Comparison of ENCODE assay signal across 1 cellular context in genomic region chr2:191657977-191658376, GRCh38.
TF ChIP-seq lines count a peak whose summit lies in the region.

No MANE protein-coding gene starts in this region.

TF ChIP-seq in SK-N-SH, 30 proteins besides CTCF, POLR2A, EP300 and RAD21:
- TF ChIP-seq TCF12 (IDR thresholded peaks at IDR 0.05): peak; percentile 94
- no peak for TF ChIP-seq GABPA (IDR thresholded peaks at IDR 0.05; ENCODE audit: low read depth)
- no peak for TF ChIP-seq NRF1 (IDR thresholded peaks at IDR 0.05; ENCODE audit: low read depth, low read length)
- TF ChIP-seq SMC3 (IDR thresholded peaks at IDR 0.05; ENCODE audit: low read depth, low read length): no peak
- TF ChIP-seq ELF1 (IDR thresholded peaks at IDR 0.05): no peak
- no peak for TF ChIP-seq RCOR1 (IDR thresholded peaks at IDR 0.05; ENCODE audit: low read length)
- no peak for TF ChIP-seq FOXM1 (IDR thresholded peaks at IDR 0.05; ENCODE audit: low read depth)
- TF ChIP-seq, protein P1, sequence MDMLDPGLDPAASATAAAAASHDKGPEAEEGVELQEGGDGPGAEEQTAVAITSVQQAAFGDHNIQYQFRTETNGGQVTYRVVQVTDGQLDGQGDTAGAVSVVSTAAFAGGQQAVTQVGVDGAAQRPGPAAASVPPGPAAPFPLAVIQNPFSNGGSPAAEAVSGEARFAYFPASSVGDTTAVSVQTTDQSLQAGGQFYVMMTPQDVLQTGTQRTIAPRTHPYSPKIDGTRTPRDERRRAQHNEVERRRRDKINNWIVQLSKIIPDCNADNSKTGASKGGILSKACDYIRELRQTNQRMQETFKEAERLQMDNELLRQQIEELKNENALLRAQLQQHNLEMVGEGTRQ (IDR thresholded peaks at IDR 0.05; ENCODE audit: borderline replicate concordance, low read depth, low read length): no peak
- no peak for TF ChIP-seq MEF2A (IDR thresholded peaks at IDR 0.05; ENCODE audit: borderline replicate concordance, low read depth)
- TF ChIP-seq GATA2 (CRISPR knock-in tag; IDR thresholded peaks at IDR 0.05): no peak
- 0 out of 2 replicates have a peak, but pooled peaks have one; percentile 9 for TF ChIP-seq MAX (IDR thresholded peaks at IDR 0.05; ENCODE audit: low read depth)
- TF ChIP-seq, protein P2, sequence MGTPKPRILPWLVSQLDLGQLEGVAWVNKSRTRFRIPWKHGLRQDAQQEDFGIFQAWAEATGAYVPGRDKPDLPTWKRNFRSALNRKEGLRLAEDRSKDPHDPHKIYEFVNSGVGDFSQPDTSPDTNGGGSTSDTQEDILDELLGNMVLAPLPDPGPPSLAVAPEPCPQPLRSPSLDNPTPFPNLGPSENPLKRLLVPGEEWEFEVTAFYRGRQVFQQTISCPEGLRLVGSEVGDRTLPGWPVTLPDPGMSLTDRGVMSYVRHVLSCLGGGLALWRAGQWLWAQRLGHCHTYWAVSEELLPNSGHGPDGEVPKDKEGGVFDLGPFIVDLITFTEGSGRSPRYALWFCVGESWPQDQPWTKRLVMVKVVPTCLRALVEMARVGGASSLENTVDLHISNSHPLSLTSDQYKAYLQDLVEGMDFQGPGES (IDR thresholded peaks at IDR 0.05; ENCODE audit: low read depth, low read length): no peak
- peak; percentile 15; the same call in 1 of the 2 replicates for TF ChIP-seq FOSL2 (IDR thresholded peaks at IDR 0.05; ENCODE audit: borderline replicate concordance, low read depth)
- no peak for TF ChIP-seq CHD2 (IDR thresholded peaks at IDR 0.05; ENCODE audit: low read length, partially characterized antibody)
- TF ChIP-seq, protein P3, sequence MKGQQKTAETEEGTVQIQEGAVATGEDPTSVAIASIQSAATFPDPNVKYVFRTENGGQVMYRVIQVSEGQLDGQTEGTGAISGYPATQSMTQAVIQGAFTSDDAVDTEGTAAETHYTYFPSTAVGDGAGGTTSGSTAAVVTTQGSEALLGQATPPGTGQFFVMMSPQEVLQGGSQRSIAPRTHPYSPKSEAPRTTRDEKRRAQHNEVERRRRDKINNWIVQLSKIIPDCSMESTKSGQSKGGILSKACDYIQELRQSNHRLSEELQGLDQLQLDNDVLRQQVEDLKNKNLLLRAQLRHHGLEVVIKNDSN (IDR thresholded peaks at IDR 0.05; ENCODE audit: borderline replicate concordance, low read depth): no peak
- no peak for TF ChIP-seq EZH2phosphoT487 (IDR thresholded peaks at IDR 0.05; ENCODE audit: borderline replicate concordance, low read depth)
- TF ChIP-seq MXI1 (IDR thresholded peaks at IDR 0.05; ENCODE audit: low read depth, low read length): no peak
- no peak for TF ChIP-seq FOXJ3 (CRISPR knock-in tag; IDR thresholded peaks at IDR 0.05)
- TF ChIP-seq, protein P4, sequence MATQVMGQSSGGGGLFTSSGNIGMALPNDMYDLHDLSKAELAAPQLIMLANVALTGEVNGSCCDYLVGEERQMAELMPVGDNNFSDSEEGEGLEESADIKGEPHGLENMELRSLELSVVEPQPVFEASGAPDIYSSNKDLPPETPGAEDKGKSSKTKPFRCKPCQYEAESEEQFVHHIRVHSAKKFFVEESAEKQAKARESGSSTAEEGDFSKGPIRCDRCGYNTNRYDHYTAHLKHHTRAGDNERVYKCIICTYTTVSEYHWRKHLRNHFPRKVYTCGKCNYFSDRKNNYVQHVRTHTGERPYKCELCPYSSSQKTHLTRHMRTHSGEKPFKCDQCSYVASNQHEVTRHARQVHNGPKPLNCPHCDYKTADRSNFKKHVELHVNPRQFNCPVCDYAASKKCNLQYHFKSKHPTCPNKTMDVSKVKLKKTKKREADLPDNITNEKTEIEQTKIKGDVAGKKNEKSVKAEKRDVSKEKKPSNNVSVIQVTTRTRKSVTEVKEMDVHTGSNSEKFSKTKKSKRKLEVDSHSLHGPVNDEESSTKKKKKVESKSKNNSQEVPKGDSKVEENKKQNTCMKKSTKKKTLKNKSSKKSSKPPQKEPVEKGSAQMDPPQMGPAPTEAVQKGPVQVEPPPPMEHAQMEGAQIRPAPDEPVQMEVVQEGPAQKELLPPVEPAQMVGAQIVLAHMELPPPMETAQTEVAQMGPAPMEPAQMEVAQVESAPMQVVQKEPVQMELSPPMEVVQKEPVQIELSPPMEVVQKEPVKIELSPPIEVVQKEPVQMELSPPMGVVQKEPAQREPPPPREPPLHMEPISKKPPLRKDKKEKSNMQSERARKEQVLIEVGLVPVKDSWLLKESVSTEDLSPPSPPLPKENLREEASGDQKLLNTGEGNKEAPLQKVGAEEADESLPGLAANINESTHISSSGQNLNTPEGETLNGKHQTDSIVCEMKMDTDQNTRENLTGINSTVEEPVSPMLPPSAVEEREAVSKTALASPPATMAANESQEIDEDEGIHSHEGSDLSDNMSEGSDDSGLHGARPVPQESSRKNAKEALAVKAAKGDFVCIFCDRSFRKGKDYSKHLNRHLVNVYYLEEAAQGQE (IDR thresholded peaks at IDR 0.05; ENCODE audit: low read depth, low read length): no peak
- TF ChIP-seq TAF1 (IDR thresholded peaks at IDR 0.05; ENCODE audit: borderline replicate concordance, low read depth, low read length): peak; percentile 9; the same call in 1 of the 2 replicates
- TF ChIP-seq POLR2AphosphoS5 (IDR thresholded peaks at IDR 0.05; ENCODE audit: low read depth, low read length): peak; percentile 16; the same call in 1 of the 2 replicates
- TF ChIP-seq RFX5 (IDR thresholded peaks at IDR 0.05; ENCODE audit: low read length): no peak
- TF ChIP-seq, protein P5, sequence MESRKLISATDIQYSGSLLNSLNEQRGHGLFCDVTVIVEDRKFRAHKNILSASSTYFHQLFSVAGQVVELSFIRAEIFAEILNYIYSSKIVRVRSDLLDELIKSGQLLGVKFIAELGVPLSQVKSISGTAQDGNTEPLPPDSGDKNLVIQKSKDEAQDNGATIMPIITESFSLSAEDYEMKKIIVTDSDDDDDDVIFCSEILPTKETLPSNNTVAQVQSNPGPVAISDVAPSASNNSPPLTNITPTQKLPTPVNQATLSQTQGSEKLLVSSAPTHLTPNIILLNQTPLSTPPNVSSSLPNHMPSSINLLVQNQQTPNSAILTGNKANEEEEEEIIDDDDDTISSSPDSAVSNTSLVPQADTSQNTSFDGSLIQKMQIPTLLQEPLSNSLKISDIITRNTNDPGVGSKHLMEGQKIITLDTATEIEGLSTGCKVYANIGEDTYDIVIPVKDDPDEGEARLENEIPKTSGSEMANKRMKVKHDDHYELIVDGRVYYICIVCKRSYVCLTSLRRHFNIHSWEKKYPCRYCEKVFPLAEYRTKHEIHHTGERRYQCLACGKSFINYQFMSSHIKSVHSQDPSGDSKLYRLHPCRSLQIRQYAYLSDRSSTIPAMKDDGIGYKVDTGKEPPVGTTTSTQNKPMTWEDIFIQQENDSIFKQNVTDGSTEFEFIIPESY (IDR thresholded peaks at IDR 0.05; ENCODE audit: borderline replicate concordance, low read depth): no peak
- no peak for TF ChIP-seq YY1 (IDR thresholded peaks at IDR 0.05; ENCODE audit: low read depth)
- no peak; the same call in 1 of the 2 replicates for TF ChIP-seq NFIC (IDR thresholded peaks at IDR 0.05; ENCODE audit: borderline replicate concordance)
- TF ChIP-seq JUND (IDR thresholded peaks at IDR 0.05): peak; percentile 52
- peak; percentile 41; the same call in 1 of the 2 replicates for TF ChIP-seq RXRA (IDR thresholded peaks at IDR 0.05; ENCODE audit: borderline replicate concordance, low read depth)
- TF ChIP-seq TEAD4 (IDR thresholded peaks at IDR 0.05; ENCODE audit: borderline replicate concordance, insufficient read depth): no peak
- no peak for TF ChIP-seq SIN3A (IDR thresholded peaks at IDR 0.05; ENCODE audit: borderline replicate concordance, low read depth, low read length)
- peak; percentile 44 for TF ChIP-seq PBX3 (IDR thresholded peaks at IDR 0.05)
TF ChIP-seq in SK-N-SH: peak in this region for 8.
